In the genomic region with DNA sequence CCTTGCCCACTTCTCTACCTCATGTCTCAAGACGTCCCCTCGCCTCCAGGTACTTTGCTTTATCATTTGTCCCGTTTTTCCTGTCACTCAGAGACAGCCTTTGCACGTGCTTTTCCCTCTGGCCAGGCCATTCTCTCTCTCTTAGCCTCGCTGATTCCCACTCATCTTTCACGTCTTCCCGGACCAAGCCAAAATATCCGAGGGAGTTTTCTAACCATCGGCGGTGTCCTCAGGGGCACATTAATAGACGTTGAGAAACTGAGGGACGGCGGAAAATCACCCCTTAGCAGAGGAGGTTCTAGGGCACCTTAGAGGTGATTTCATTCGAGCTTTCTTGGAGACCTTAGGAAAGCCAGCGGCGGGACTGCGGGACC, we compare ENCODE assay signal across 9 cellular contexts. TPM values are rescaled to one million over a fixed set of nuclear protein-coding genes. Genes with fewer than 3 reads are reported as not detected.
DNase-seq lines count a peak whose midpoint lies in the region; ATAC-seq and TF ChIP-seq lines count a peak whose summit lies in the region.
"Had no signal": no experiment of that assay in that cellular context is flagged by ENCODE, and none has a peak within 500 bp of the region (broad histone marks: within the 10 kb centered on the region; RNA-seq: fewer than 3 reads in every experiment).

No MANE protein-coding gene starts in this region.

- H2AFZ ChIP-seq in H9 (ENCODE audit: low read length), result peak overlapping the region; percentile 69

- no peaks in the 10 kb centered on the region for H3K36me3 ChIP-seq in WERI-Rb-1
- no peaks in the 10 kb centered on the region for H3K36me3 ChIP-seq in iPS DF 6.9 (ENCODE audit: control insufficient read depth, insufficient read depth, low read length)

- H3K4ac ChIP-seq in H9 (ENCODE audit: low read depth, low read length), result no peak overlapping the region

- H3K27ac ChIP-seq in H9 (ENCODE audit: insufficient read length, low read depth, low read length) (no peak overlapping the region), WERI-Rb-1 (no peak overlapping the region), iPS DF 6.9 (ENCODE audit: low read length) (no peak overlapping the region), skin epidermis (peak overlapping the region in 2 of 21 experiments; percentile 10 to 34)

- no peaks in the 10 kb centered on the region for H4K20me1 ChIP-seq in H9 (ENCODE audit: control insufficient read depth, insufficient read depth, insufficient read length)

- H3K18ac ChIP-seq in H9 (ENCODE audit: insufficient read length, low read depth, low read length), result no peak overlapping the region

- no peak overlapping the region for H3T11ph ChIP-seq in H9 (ENCODE audit: low read length)

- H3K9me3 ChIP-seq in H9 (ENCODE audit: control insufficient read depth, low read depth, low read length), result no peaks in the 10 kb centered on the region
- no peaks in the 10 kb centered on the region for H3K9me3 ChIP-seq in WERI-Rb-1 (ENCODE audit: severe bottlenecking)
- H3K9me3 ChIP-seq in iPS DF 6.9 (ENCODE audit: control insufficient read depth, insufficient read depth, low read length), result no peaks in the 10 kb centered on the region

- H3K27ac Mint-ChIP-seq in H9, result no peak overlapping the region
- H3K27ac Mint-ChIP-seq: activated CD4-positive, alpha-beta T cell treated with anti-CD3 and anti-CD28 coated beads for 36 hours had no signal

- H3K4me3 ChIP-seq in WERI-Rb-1 (ENCODE audit: low read depth, low read length) (peak overlapping the region; percentile 80), iPS DF 6.9 (ENCODE audit: low read length) (peak overlapping the region; percentile 73; the same call in 1 of the 2 replicates), skin epidermis (peak overlapping the region; percentile 24 to 53 (median 34))

- no peak overlapping the region for H4K8ac ChIP-seq in H9 (replicated peaks; ENCODE audit: insufficient read length, low read depth, low read length)

- H2BK15ac ChIP-seq in H9 (ENCODE audit: low read depth, low read length), result no peak overlapping the region

- H4K91ac ChIP-seq in H9 (ENCODE audit: insufficient read length, low read depth, low read length), result no peak overlapping the region

- H3K9me3 Mint-ChIP-seq in H9, result no peaks in the 10 kb centered on the region

- no peak overlapping the region for H2BK20ac ChIP-seq in H9 (ENCODE audit: low read depth, low read length, poor library complexity, severe bottlenecking)

- no peaks in the 10 kb centered on the region for H3K79me2 ChIP-seq in H9 (ENCODE audit: insufficient read depth, low read length)

- ATAC-seq in HG03439 (IDR thresholded peaks at IDR 0.05; ENCODE audit: unreplicated experiment), result no peak
- no peak for ATAC-seq in HG02938 (IDR thresholded peaks at IDR 0.05; ENCODE audit: unreplicated experiment)
- ATAC-seq: activated CD4-positive, alpha-beta T cell treated with anti-CD3 and anti-CD28 coated beads for 36 hours had no signal

- WGBS in H9 (ENCODE audit: extremely low coverage, insufficient read length, low lambda C conversion rate), result no CpG with 5 or more reads among the region's 17 CpGs
- no CpG with 5 or more reads among the region's 17 CpGs for WGBS in iPS DF 6.9 (ENCODE audit: insufficient coverage, insufficient read length)

- DNase-seq in H9 (no peak), WERI-Rb-1 (no peak), iPS DF 6.9 (ENCODE audit: low read depth, low spot score) (no peak), H4 (ENCODE audit: low spot score) (no peak), NCI-H2227 (lab: John Stamatoyannopoulos, UW; ENCODE audit: unreplicated experiment) (no peak)

- no peak overlapping the region for H3K23ac ChIP-seq in H9 (ENCODE audit: insufficient read length, low read depth, low read length)

- no peak overlapping the region for H3K14ac ChIP-seq in H9 (ENCODE audit: insufficient read depth, low read length)

- H4K5ac ChIP-seq in H9 (ENCODE audit: insufficient read length, low read depth, low read length), result no peak overlapping the region

- peak overlapping the region; percentile 24 for H3K9ac ChIP-seq in H9 (ENCODE audit: extremely low read depth, insufficient read length, low read length)

- no peaks in the 10 kb centered on the region; a peak in 1 of 7 replicates for H3K36me3 Mint-ChIP-seq in H9 (ENCODE audit: insufficient read depth in 1 of 3, low read depth in 3 of 3)

- no peak overlapping the region for H2BK5ac ChIP-seq in H9 (ENCODE audit: insufficient read length, low read length)

- no peak overlapping the region for H2BK120ac ChIP-seq in H9 (ENCODE audit: low read depth, low read length, poor library complexity, severe bottlenecking)

- no peak overlapping the region for H2AK5ac ChIP-seq in H9 (ENCODE audit: insufficient read length, low read length)

- TF ChIP-seq CTCF in H9 (conservative IDR thresholded peaks at IDR 0.05) (no peak), WERI-Rb-1 (IDR thresholded peaks at IDR 0.05; ENCODE audit: low read depth, low read length) (no peak)

- peak overlapping the region; percentile 64 to 83 for H3K4me3 Mint-ChIP-seq in H9
- H3K4me3 Mint-ChIP-seq: activated CD4-positive, alpha-beta T cell treated with anti-CD3 and anti-CD28 coated beads for 36 hours had no signal

- H3K4me1 ChIP-seq in H9 (ENCODE audit: insufficient read depth, low read length) (no peaks in the 10 kb centered on the region), iPS DF 6.9 (ENCODE audit: control insufficient read depth, insufficient read depth, low read length) (no peaks in the 10 kb centered on the region)

- H3K23me2 ChIP-seq in H9 (ENCODE audit: insufficient read length, low read depth, low read length, poor library complexity, severe bottlenecking), result peaks cover 12% of the 10 kb centered on the region

- H3K4me1 Mint-ChIP-seq in H9, result peaks cover 12 to 14% of the 10 kb centered on the region in 2 experiments

- H3K27me3 Mint-ChIP-seq in H9 (ENCODE audit: low read depth), result peaks cover 77% of the 10 kb centered on the region

- no peaks in the 10 kb centered on the region for H3K79me1 ChIP-seq in H9 (ENCODE audit: insufficient read depth, low read depth, low read length, poor library complexity, severe bottlenecking)

- H3K27me3 ChIP-seq in H9 (ENCODE audit: insufficient read depth, low read length), result peaks cover 22% of the 10 kb centered on the region; the same call in 1 of the 2 replicates
- H3K27me3 ChIP-seq in WERI-Rb-1 (ENCODE audit: insufficient read depth, low read depth, severe bottlenecking), result peaks cover 3% of the 10 kb centered on the region
- peaks cover 22% of the 10 kb centered on the region for H3K27me3 ChIP-seq in iPS DF 6.9 (ENCODE audit: control insufficient read depth, insufficient read depth, low read length)

- H2BK12ac ChIP-seq in H9 (ENCODE audit: insufficient read length, low read depth, low read length), result no peak overlapping the region

- peak overlapping the region; percentile 79 for H3K4me2 ChIP-seq in H9 (ENCODE audit: insufficient read depth, insufficient read length, low read length)

- no peak overlapping the region for H3K56ac ChIP-seq in H9 (ENCODE audit: insufficient read length, low read depth, low read length)

RNA-seq across cellular contexts. Expression of a gene that starts 0.6 kb away (rescaled TPM):
- 4.5 and 4.9 TPM in 2 replicates for total RNA-seq in H9 (2021)
- total RNA-seq in H4 (2014; rRNA removed; shearing (Covaris generic)), result not detected in 2 replicates
- total RNA-seq: activated CD4-positive, alpha-beta T cell treated with anti-CD3 and anti-CD28 coated beads for 36 hours had no signal

RNA-seq across cellular contexts. Expression of a gene that starts 59.2 kb away (rescaled TPM):
- 2.7 and 3.0 TPM in 2 replicates for total RNA-seq in H9 (2021)
- 3.0 and 3.8 TPM in 2 replicates for total RNA-seq in H4 (2014; rRNA removed; shearing (Covaris generic))
